ENCODE assay signal across 1 cellular context in the genomic region with DNA sequence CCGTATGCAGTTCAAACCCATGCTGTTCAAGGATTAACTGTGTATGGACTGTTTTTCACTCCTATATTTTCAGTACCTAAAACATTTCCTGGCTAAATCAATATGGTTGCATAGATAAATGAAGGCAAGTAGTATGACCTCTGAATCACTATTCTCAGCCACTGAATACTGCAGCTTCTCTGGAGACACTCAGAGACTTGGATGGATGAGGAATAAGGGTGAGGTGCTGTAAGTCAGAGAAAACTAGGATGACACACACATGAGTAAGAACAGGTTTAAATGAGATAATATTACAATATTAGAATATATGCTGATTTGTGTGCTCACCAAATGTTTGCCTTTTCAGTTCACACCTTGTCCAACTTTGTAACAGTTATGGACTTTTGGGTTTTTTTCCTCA.
TF ChIP-seq lines count a peak whose summit lies in the region.

No MANE protein-coding gene starts in this region.

TF ChIP-seq in IMR-90, 13 proteins besides CTCF, POLR2A, EP300 and RAD21:
- no peak for TF ChIP-seq NFE2L2 (IDR thresholded peaks at IDR 0.05; ENCODE audit: low read depth, low read length)
- TF ChIP-seq MAFK (IDR thresholded peaks at IDR 0.05; ENCODE audit: low read depth, low read length) = no peak
- TF ChIP-seq ELK1 (IDR thresholded peaks at IDR 0.05; ENCODE audit: borderline replicate concordance, low read depth, low read length) = no peak
- no peak for TF ChIP-seq BHLHE40 (IDR thresholded peaks at IDR 0.05; ENCODE audit: low read depth, low read length)
- TF ChIP-seq CEBPB (IDR thresholded peaks at IDR 0.05; ENCODE audit: low read depth, low read length) = no peak
- TF ChIP-seq RFX5 (IDR thresholded peaks at IDR 0.05; ENCODE audit: low read depth, low read length) = no peak
- no peak for TF ChIP-seq CHD1 (IDR thresholded peaks at IDR 0.05; ENCODE audit: low read depth, low read length)
- TF ChIP-seq, protein P1, sequence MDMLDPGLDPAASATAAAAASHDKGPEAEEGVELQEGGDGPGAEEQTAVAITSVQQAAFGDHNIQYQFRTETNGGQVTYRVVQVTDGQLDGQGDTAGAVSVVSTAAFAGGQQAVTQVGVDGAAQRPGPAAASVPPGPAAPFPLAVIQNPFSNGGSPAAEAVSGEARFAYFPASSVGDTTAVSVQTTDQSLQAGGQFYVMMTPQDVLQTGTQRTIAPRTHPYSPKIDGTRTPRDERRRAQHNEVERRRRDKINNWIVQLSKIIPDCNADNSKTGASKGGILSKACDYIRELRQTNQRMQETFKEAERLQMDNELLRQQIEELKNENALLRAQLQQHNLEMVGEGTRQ (IDR thresholded peaks at IDR 0.05; ENCODE audit: low read depth, low read length) = no peak
- TF ChIP-seq FOS (IDR thresholded peaks at IDR 0.05; ENCODE audit: low read depth, low read length) = no peak
- TF ChIP-seq SMC3 (IDR thresholded peaks at IDR 0.05; ENCODE audit: low read depth, low read length) = no peak
- TF ChIP-seq MXI1 (IDR thresholded peaks at IDR 0.05; ENCODE audit: borderline replicate concordance, low read depth, low read length) = no peak
- no peak for TF ChIP-seq RCOR1 (IDR thresholded peaks at IDR 0.05; ENCODE audit: insufficient replicate concordance, low read length)
- no peak for TF ChIP-seq MAZ (IDR thresholded peaks at IDR 0.05; ENCODE audit: borderline replicate concordance, low read depth, low read length)
